In the genomic region with DNA sequence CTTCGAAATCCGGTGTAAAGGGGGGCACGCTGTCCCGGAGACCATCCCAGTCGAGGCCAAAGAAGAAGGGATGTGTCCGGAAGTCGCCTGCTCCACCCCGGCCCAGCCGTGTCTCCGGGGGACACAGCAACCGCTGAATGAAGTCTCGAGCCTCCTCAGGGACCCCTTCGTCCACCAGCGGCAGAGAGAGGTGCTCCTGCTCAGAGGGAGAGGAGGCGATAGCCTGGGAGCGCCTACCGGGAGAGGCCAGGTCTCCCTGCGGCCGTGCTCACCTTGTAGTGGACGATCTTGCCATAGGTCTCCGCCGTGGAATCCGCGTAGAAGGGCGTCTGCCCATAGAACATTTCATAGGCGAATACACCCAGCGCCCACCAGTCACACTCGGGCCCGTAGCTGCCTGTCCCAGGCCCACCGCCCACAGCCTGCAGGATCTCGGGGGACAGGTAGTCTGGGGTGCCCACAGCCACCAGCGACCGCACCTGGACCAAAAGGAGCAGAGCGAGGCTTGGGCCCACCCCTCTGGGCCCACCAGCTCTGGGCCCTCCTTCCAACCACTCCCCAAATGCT, we compare ENCODE assay signal across 19 cellular contexts. TPM values are rescaled to one million over a fixed set of nuclear protein-coding genes. Genes with fewer than 3 reads are reported as not detected.
DNase-seq lines count a peak whose midpoint lies in the region; ATAC-seq, FAIRE-seq and TF ChIP-seq lines count a peak whose summit lies in the region.
"Had no signal": no experiment of that assay in that cellular context is flagged by ENCODE, and none has a peak within 500 bp of the region (broad histone marks: within the 10 kb centered on the region; RNA-seq: fewer than 3 reads in every experiment).

No MANE protein-coding gene starts in this region.

- DNase-seq in RWPE1 (ENCODE audit: low spot score) (no peak), ovary (peak in 3 of 5 donors; percentile 30 to 41 (median 41)), NCI-H748 treated with DMSO at 0.1 percent for 48 hours (lab: John Stamatoyannopoulos, UW) (no peak), GM19239 (ENCODE audit: insufficient read length, low spot score) (no peak)
- DNase-seq: Calu3; CD4-positive, CD25-positive, alpha-beta regulatory T cell; DMS79 treated with DMSO at 0.1 percent for 48 hours; EL; GOT3; H9 had no signal

- FAIRE-seq in GM19239 (lab: Jason Lieb, UNC) = no peak
- FAIRE-seq: A549, G401.6, GM12891, HepG2, HTR-8/SVneo had no signal

- H3K27ac ChIP-seq in RWPE1 = peak overlapping the region; percentile 98
- H3K27ac ChIP-seq in gastroesophageal sphincter = peak overlapping the region in 3 of 4 donors; percentile 88 to 97 (median 96)
- H3K27ac ChIP-seq in ovary = no peak overlapping the region
- H3K27ac ChIP-seq: A549, BLaER1 had no signal

- H3K36me3 ChIP-seq in gastroesophageal sphincter (peaks cover 0 to 55% of the 10 kb centered on the region in 2 donors), ovary (no peaks in the 10 kb centered on the region)

- no peaks in the 10 kb centered on the region for H3K27me3 ChIP-seq in gastroesophageal sphincter
- H3K27me3 ChIP-seq in ovary = no peaks in the 10 kb centered on the region
- H3K27me3 ChIP-seq: BLaER1 had no signal

- H3K4me1 ChIP-seq in gastroesophageal sphincter (peaks cover 0 to 67% (median 4%) of the 10 kb centered on the region in 3 donors), ovary (ENCODE audit: insufficient read depth) (peaks cover 15% of the 10 kb centered on the region)

- POLR2A ChIA-PET in RWPE1 (lab: Yijun Ruan, JAX; ENCODE audit: low non-redundant PET) = no interaction called here

- CTCF ChIA-PET in RWPE1 (lab: Yijun Ruan, JAX) = no interaction called here

- no peak for TF ChIP-seq CTCF in RWPE1 (conservative IDR thresholded peaks at IDR 0.05; ENCODE audit: low read depth)
- no peak for TF ChIP-seq CTCF in gastroesophageal sphincter (IDR thresholded peaks at IDR 0.05)
- no peak for TF ChIP-seq CTCF in ovary (IDR thresholded peaks at IDR 0.05)

- H3K9me3 ChIP-seq in gastroesophageal sphincter = no peaks in the 10 kb centered on the region
- H3K9me3 ChIP-seq in ovary = no peaks in the 10 kb centered on the region
- H3K9me3 ChIP-seq: A549, BLaER1 had no signal

- intact Hi-C loops in ovary (cut with DNase I) = no loop called here

- no peak for TF ChIP-seq POLR2A in gastroesophageal sphincter (IDR thresholded peaks at IDR 0.05)
- TF ChIP-seq POLR2A in ovary (IDR thresholded peaks at IDR 0.05) = no peak

- ATAC-seq in gastroesophageal sphincter (no peak), HG03442 (IDR thresholded peaks at IDR 0.05; ENCODE audit: unreplicated experiment) (no peak)
- ATAC-seq: A549, HepG2 had no signal

- H3K4me3 ChIP-seq in gastroesophageal sphincter (no peak overlapping the region), ovary (no peak overlapping the region)
- H3K4me3 ChIP-seq: A549, BLaER1 had no signal

- TF ChIP-seq EP300 in gastroesophageal sphincter (IDR thresholded peaks at IDR 0.05) (no peak), ovary (IDR thresholded peaks at IDR 0.05) (no peak)

- WGBS in gastroesophageal sphincter (ENCODE audit: low coverage in 1 of 2), 2 donors = 86 to 94% methylated on average over 1 to 11 of the region's 34 CpGs
- WGBS in ovary, 3 donors = 91 to 93% (median 93%) methylated on average over 32 to 34 of the region's 34 CpGs

RNA-seq across cellular contexts. Expression of gene DMPK, which starts 4.8 kb away (rescaled TPM):
- 100 to 1,000 TPM; 223 to 464 (median 330) TPM for total RNA-seq in gastroesophageal sphincter
- 100 to 1,000 TPM in 2 of 7 donors, 10 to 100 TPM in 5; 21.0 to 105 (median 62.5) TPM for total RNA-seq in ovary
- polyA plus RNA-seq in ovary = 10 to 100 TPM; 24.3 to 56.7 TPM

RNA-seq across cellular contexts. Expression of gene SIX5, which starts 8.4 kb away (rescaled TPM):
- total RNA-seq in gastroesophageal sphincter = 10 to 100 TPM; 13.2 to 33.1 (median 23.7) TPM
- 10 to 100 TPM; 21.0 to 64.4 (median 44.4) TPM for total RNA-seq in ovary
- 10 to 100 TPM in 1 of 2 donors, 1 to 10 TPM in 1; 5.4 to 43.5 TPM for polyA plus RNA-seq in ovary

RNA-seq across cellular contexts. Expression of gene DMWD, which starts 15.2 kb away (rescaled TPM):
- 10 to 100 TPM; 41.5 to 75.5 (median 59.4) TPM for total RNA-seq in gastroesophageal sphincter
- 10 to 100 TPM; 28.4 to 85.4 (median 61.1) TPM for total RNA-seq in ovary
- polyA plus RNA-seq in ovary = 10 to 100 TPM; 11.4 to 33.9 TPM

RNA-seq across cellular contexts. Expression of gene RSPH6A, which starts 37.6 kb away (rescaled TPM):
- total RNA-seq in gastroesophageal sphincter = under 1 TPM in 1 of 4 donors, not detected in 3; 0.23 TPM
- under 1 TPM in 2 of 7 donors, not detected in 5; 0.13 to 0.15 TPM for total RNA-seq in ovary
- polyA plus RNA-seq in ovary = not detected
- polyA plus RNA-seq: A549; AG04450; CD4-positive, CD25-positive, alpha-beta regulatory T cell; HepG2 had no signal

RNA-seq across cellular contexts. Expression of gene MEIOSIN, which starts 44.2 kb away (rescaled TPM):
- total RNA-seq in gastroesophageal sphincter = not detected
- total RNA-seq in ovary = not detected
- not detected for polyA plus RNA-seq in ovary
- total RNA-seq: Calu3; CD4-positive, CD25-positive, alpha-beta regulatory T cell; H9; HepG2 had no signal
- polyA plus RNA-seq: A549; AG04450; CD4-positive, CD25-positive, alpha-beta regulatory T cell; HepG2 had no signal

Comparison
In these comparisons a context has a peak if more than half of its experiments do, and no peak if none do; other contexts are left out.
1. DNase-seq: peak in ovary (3 of 5); none in RWPE1 (single experiment), NCI-H748 treated with DMSO at 0.1 percent for 48 hours (single experiment) and GM19239 (single experiment).
2. H3K27ac ChIP-seq: peak in RWPE1 (single experiment) and gastroesophageal sphincter (3 of 4); none in ovary (0 of 2).